ENCODE assay signal across 35 cellular contexts in the genomic region with DNA sequence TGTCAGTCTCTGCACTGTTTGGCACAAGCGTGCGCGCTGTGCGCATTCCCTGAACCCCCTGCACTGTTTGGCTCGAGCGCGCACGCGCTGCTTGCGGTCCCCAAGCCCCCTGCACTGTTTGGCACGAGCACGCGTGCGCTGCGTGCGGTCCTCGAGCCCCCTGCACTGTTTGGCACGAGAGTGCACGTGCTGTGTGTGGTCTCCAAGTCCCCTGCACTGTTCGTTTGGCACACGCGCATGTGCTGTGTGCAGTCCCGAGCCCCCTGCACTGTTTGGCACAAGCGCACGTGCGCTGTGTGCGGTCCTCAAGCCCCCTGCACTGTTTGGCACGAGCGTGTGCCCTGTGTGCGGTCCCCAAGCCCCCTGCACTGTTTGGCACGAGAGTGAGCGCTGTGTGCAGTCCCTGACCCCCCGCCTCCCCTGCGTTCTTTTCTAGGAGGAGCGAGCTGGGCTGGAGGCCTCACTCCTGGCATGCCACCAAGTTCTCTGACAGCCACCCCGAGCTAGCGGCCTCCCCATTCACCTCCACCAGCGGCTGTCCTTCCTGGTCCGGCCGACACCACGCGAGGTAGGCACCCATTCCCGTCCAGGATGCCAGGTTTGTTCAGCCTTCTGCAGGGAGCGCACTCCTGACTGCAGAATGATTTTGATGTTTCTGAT.
"Had no signal": no experiment of that assay in that cellular context is flagged by ENCODE, and none has a peak within 500 bp of the region (broad histone marks: within the 10 kb centered on the region; RNA-seq: fewer than 3 reads in every experiment).

No MANE protein-coding gene starts in this region.

- H3K27me3 Mint-ChIP-seq: activated B cell treated with CpG ODN at 0.5 μM for 24 hours; activated naive CD8-positive, alpha-beta T cell treated with anti-CD3 and anti-CD28 coated beads for 36 hours had no signal

- H3K27ac ChIP-seq: adrenal gland, cardiac muscle cell, VCaP had no signal

- H3K27ac Mint-ChIP-seq: activated B cell treated with CpG ODN at 0.5 μM for 24 hours; activated CD4-positive, alpha-beta memory T cell treated with anti-CD3 and anti-CD28 coated beads for 36 hours; activated CD4-positive, alpha-beta T cell treated with anti-CD3 and anti-CD28 coated beads, Interleukin-2, amount 10 ng/mL, durations not matched to agents 24 days and 14 days; activated CD8-positive, alpha-beta T cell treated with anti-CD3 and anti-CD28 coated beads for 36 hours; activated naive CD4-positive, alpha-beta T cell treated with anti-CD3 and anti-CD28 coated beads for 36 hours; activated naive CD4-positive, alpha-beta T cell treated with anti-CD3 and anti-CD28 coated beads, Interleukin-2, amount 50 U/mL, for 72 hours; activated naive CD8-positive, alpha-beta T cell treated with anti-CD3 and anti-CD28 coated beads for 36 hours; activated T-cell treated with anti-CD3 and anti-CD28 coated beads, Interleukin-2, amount 50 U/mL, for 72 hours; activated T-helper 1 cell treated with anti-CD3 and anti-CD28 coated beads, Interleukin-12 subunit alpha, Interleukin-12 subunit beta, Interleukin-2, Interleukin-4 antibody, amounts not matched to agents 30 ng/mL and 10 ng/mL and 1 ng/mL, durations not matched to agents 14 hours and 24 hours and 36 hours; activated T-helper 17 cell treated with anti-CD3 and anti-CD28 coated beads, Interleukin-2, amount 50 U/mL, for 72 hours; T-helper 1 cell treated with Interleukin-12 subunit alpha and Interleukin-12 subunit beta and Interleukin-4 antibody, amounts not matched to agents 30 μg/mL and 1 μg/mL, for 36 hours; T-helper 2 cell treated with Interferon-gamma antibody and Interleukin-4, amounts not matched to agents 5 μg/mL and 100 μg/mL, for 36 hours had no signal

- H3K4me1 Mint-ChIP-seq: activated B cell treated with CpG ODN at 0.5 μM for 24 hours; activated CD4-positive, alpha-beta T cell treated with anti-CD3 and anti-CD28 coated beads, Interleukin-2, amount 10 ng/mL, durations not matched to agents 24 days and 14 days; activated naive CD8-positive, alpha-beta T cell treated with anti-CD3 and anti-CD28 coated beads for 36 hours; activated T-helper 17 cell treated with anti-CD3 and anti-CD28 coated beads, Interleukin-2, amount 50 U/mL, for 72 hours; central memory CD8-positive, alpha-beta T cell had no signal

- H3K4me3 ChIP-seq: adrenal gland, cardiac muscle cell had no signal

- H3K4me3 Mint-ChIP-seq: activated B cell treated with CpG ODN at 0.5 μM for 24 hours; activated CD4-positive, alpha-beta memory T cell treated with anti-CD3 and anti-CD28 coated beads for 36 hours; activated CD4-positive, alpha-beta T cell treated with anti-CD3 and anti-CD28 coated beads, Interleukin-2, amount 10 ng/mL, durations not matched to agents 24 days and 14 days; activated CD8-positive, alpha-beta T cell treated with anti-CD3 and anti-CD28 coated beads for 36 hours; activated naive CD4-positive, alpha-beta T cell treated with anti-CD3 and anti-CD28 coated beads for 36 hours; activated naive CD8-positive, alpha-beta T cell treated with anti-CD3 and anti-CD28 coated beads for 36 hours; activated T-cell treated with anti-CD3 and anti-CD28 coated beads, Interleukin-2, amount 50 U/mL, for 4 hours; activated T-cell treated with anti-CD3 and anti-CD28 coated beads, Interleukin-2, amount 50 U/mL, for 72 hours; activated T-helper 1 cell treated with anti-CD3 and anti-CD28 coated beads, Interleukin-12 subunit alpha, Interleukin-12 subunit beta, Interleukin-2, Interleukin-4 antibody, amounts not matched to agents 30 ng/mL and 10 ng/mL and 1 ng/mL, durations not matched to agents 14 hours and 24 hours and 36 hours; activated T-helper 17 cell treated with anti-CD3 and anti-CD28 coated beads, Interleukin-2, amount 50 U/mL, for 72 hours; brain; central memory CD8-positive, alpha-beta T cell; T-helper 1 cell treated with Interleukin-12 subunit alpha and Interleukin-12 subunit beta and Interleukin-4 antibody, amounts not matched to agents 30 μg/mL and 1 μg/mL, for 36 hours; T-helper 2 cell treated with Interferon-gamma antibody and Interleukin-4, amounts not matched to agents 5 μg/mL and 100 μg/mL, for 36 hours had no signal

- ATAC-seq: activated CD8-positive, alpha-beta T cell treated with anti-CD3 and anti-CD28 coated beads for 36 hours; activated naive CD4-positive, alpha-beta T cell treated with anti-CD3 and anti-CD28 coated beads, Interleukin-2, amount 50 U/mL, for 72 hours; activated T-cell treated with anti-CD3 and anti-CD28 coated beads, Interleukin-2, amount 50 U/mL, for 4 hours; activated T-cell treated with anti-CD3 and anti-CD28 coated beads, Interleukin-2, amount 50 U/mL, for 72 hours; activated T-helper 17 cell treated with anti-CD3 and anti-CD28 coated beads, Interleukin-2, amount 50 U/mL, for 72 hours had no signal

- H3K9me3 Mint-ChIP-seq: activated B cell treated with CpG ODN at 0.5 μM for 24 hours; activated CD4-positive, alpha-beta memory T cell treated with anti-CD3 and anti-CD28 coated beads for 36 hours; activated CD4-positive, alpha-beta T cell treated with anti-CD3 and anti-CD28 coated beads, Interleukin-2, amount 10 ng/mL, durations not matched to agents 24 days and 14 days; activated CD8-positive, alpha-beta T cell treated with anti-CD3 and anti-CD28 coated beads for 36 hours; activated naive CD4-positive, alpha-beta T cell treated with anti-CD3 and anti-CD28 coated beads for 36 hours; activated naive CD4-positive, alpha-beta T cell treated with anti-CD3 and anti-CD28 coated beads, Interleukin-2, amount 50 U/mL, for 72 hours; activated naive CD8-positive, alpha-beta T cell treated with anti-CD3 and anti-CD28 coated beads for 36 hours; activated T-cell treated with anti-CD3 and anti-CD28 coated beads, Interleukin-2, amount 50 U/mL, for 4 hours; activated T-cell treated with anti-CD3 and anti-CD28 coated beads, Interleukin-2, amount 50 U/mL, for 72 hours; activated T-helper 1 cell treated with anti-CD3 and anti-CD28 coated beads, Interleukin-12 subunit alpha, Interleukin-12 subunit beta, Interleukin-2, Interleukin-4 antibody, amounts not matched to agents 30 ng/mL and 10 ng/mL and 1 ng/mL, durations not matched to agents 14 hours and 24 hours and 36 hours; activated T-helper 17 cell treated with anti-CD3 and anti-CD28 coated beads, Interleukin-2, amount 50 U/mL, for 72 hours; brain; central memory CD8-positive, alpha-beta T cell; T-helper 1 cell treated with Interleukin-12 subunit alpha and Interleukin-12 subunit beta and Interleukin-4 antibody, amounts not matched to agents 30 μg/mL and 1 μg/mL, for 36 hours; T-helper 2 cell treated with Interferon-gamma antibody and Interleukin-4, amounts not matched to agents 5 μg/mL and 100 μg/mL, for 36 hours had no signal

- H3K4me1 ChIP-seq: adrenal gland had no signal

- H3K36me3 ChIP-seq: adrenal gland had no signal

- H3K27me3 ChIP-seq: adrenal gland, cardiac muscle cell had no signal

- DNase-seq: activated B cell treated with CpG ODN at 0.5 μM for 24 hours; activated CD4-positive, alpha-beta memory T cell treated with anti-CD3 and anti-CD28 coated beads for 36 hours; activated CD4-positive, alpha-beta T cell treated with anti-CD3 and anti-CD28 coated beads for 4 hours; activated CD4-positive, alpha-beta T cell treated with anti-CD3 and anti-CD28 coated beads, Interleukin-2, amount 10 ng/mL, durations not matched to agents 24 days and 14 days; activated CD4-positive, alpha-beta T cell treated with anti-CD3 and anti-CD28 coated beads, Interleukin-2, amount 50 U/mL, for 1 hour; activated CD4-positive, alpha-beta T cell treated with anti-CD3 and anti-CD28 coated beads, Interleukin-2, amount 50 U/mL, for 4 hours; activated CD4-positive, CD25-positive, alpha-beta regulatory T cell treated with anti-CD3 and anti-CD28 coated beads, Interleukin-2, amount 50 U/mL, for 72 hours; activated CD8-positive, alpha-beta memory T cell treated with anti-CD3 and anti-CD28 coated beads, Interleukin-2, amount 50 U/mL, for 4 hours; activated CD8-positive, alpha-beta T cell treated with anti-CD3 and anti-CD28 coated beads for 36 hours; activated effector memory CD4-positive, alpha-beta T cell treated with anti-CD3 and anti-CD28 coated beads, Interleukin-2, amount 50 U/mL, for 16 hours; activated gamma-delta T cell treated with Interleukin-2 at 50 U/mL for 16 hours; activated naive CD4-positive, alpha-beta T cell; activated naive CD4-positive, alpha-beta T cell treated with anti-CD3 and anti-CD28 coated beads for 36 hours; activated naive CD4-positive, alpha-beta T cell treated with anti-CD3 and anti-CD28 coated beads, Interleukin-2, amount 50 U/mL, for 16 hours; activated naive CD8-positive, alpha-beta T cell treated with anti-CD3 and anti-CD28 coated beads for 36 hours; activated T-cell treated with anti-CD3 and anti-CD28 coated beads for 4 hours; activated T-cell treated with anti-CD3 and anti-CD28 coated beads, Interleukin-2, amount 50 U/mL, for 1 hour; activated T-cell treated with anti-CD3 and anti-CD28 coated beads, Interleukin-2, amount 50 U/mL, for 4 hours; activated T-cell treated with anti-CD3 and anti-CD28 coated beads, Interleukin-2, amount 50 U/mL, for 72 hours; amniotic stem cell; aorta; caudate nucleus; T-helper 1 cell; T-helper 2 cell; T-helper 9 cell had no signal

- H3K9me3 ChIP-seq: adrenal gland had no signal

- H3K36me3 Mint-ChIP-seq: activated CD4-positive, alpha-beta memory T cell treated with anti-CD3 and anti-CD28 coated beads for 36 hours; activated naive CD4-positive, alpha-beta T cell treated with anti-CD3 and anti-CD28 coated beads, Interleukin-2, amount 50 U/mL, for 72 hours; activated naive CD8-positive, alpha-beta T cell treated with anti-CD3 and anti-CD28 coated beads for 36 hours had no signal
